ENCODE assay signal across 8 cellular contexts in genomic region chr5:75565991-75566709, GRCh38. TPM values are rescaled to one million over a fixed set of nuclear protein-coding genes. Genes with fewer than 3 reads are reported as not detected.
DNase-seq lines count a peak whose midpoint lies in the region; ATAC-seq and TF ChIP-seq lines count a peak whose summit lies in the region.
"Not testable (repeated sequence)": the region's sequence is repeated elsewhere in the genome, so short reads cannot be mapped to it uniquely, and the experiment has no call there.

No MANE protein-coding gene starts in this region.

- peaks cover 3 to 20% of the 10 kb centered on the region in 2 experiments for H3K4me1 ChIP-seq in SK-N-SH (ENCODE audit: control insufficient read depth in 1 of 2, insufficient read depth in 2 of 2, low read depth in 1 of 2, low read length in 1 of 2)
- H3K4me1 ChIP-seq in left lung = peaks cover 11 to 29% of the 10 kb centered on the region in 2 donors
- H3K4me1 ChIP-seq in skeletal muscle tissue (ENCODE audit: control insufficient read depth in 3 of 3, insufficient read depth in 3 of 3, low read length in 3 of 3) = peaks cover 5 to 10% (median 7%) of the 10 kb centered on the region in 3 donors
- not testable (repeated sequence) for H3K4me1 ChIP-seq in uterus

- peak overlapping the region; percentile 71 to 94 for H3K27ac ChIP-seq in SK-N-SH (ENCODE audit: low read depth in 2 of 2, low read length in 1 of 2)
- peak overlapping the region; percentile 67 to 72 for H3K27ac ChIP-seq in left lung
- H3K27ac ChIP-seq in skeletal muscle tissue (ENCODE audit: low read depth, low read length) = peak overlapping the region; percentile 57
- H3K27ac ChIP-seq in uterus = peak overlapping the region; percentile 70 to 72

- H3K36me3 ChIP-seq in SK-N-SH (replicated peaks in 1 of 2; ENCODE audit: control insufficient read depth in 1 of 2, insufficient read depth in 2 of 2, low read length in 1 of 2) = peaks cover 6 to 21% of the 10 kb centered on the region in 2 experiments
- not testable (repeated sequence) for H3K36me3 ChIP-seq in left lung; skeletal muscle tissue (ENCODE audit: control insufficient read depth in 3 of 3, insufficient read depth in 3 of 3, low read length in 3 of 3); uterus

- TF ChIP-seq POLR2A in uterus (IDR thresholded peaks at IDR 0.05) = not testable (repeated sequence)

- CTCF ChIA-PET in SK-N-SH (lab: Yijun Ruan, JAX); activated naive CD4-positive, alpha-beta T cell treated with anti-CD3 and anti-CD28 coated beads for 36 hours (lab: Charles Lee): not testable (repeated sequence)

- peak; percentile 77 for ATAC-seq in left lung

- H3K27ac Mint-ChIP-seq in activated naive CD4-positive, alpha-beta T cell treated with anti-CD3 and anti-CD28 coated beads for 36 hours = peak overlapping the region; percentile 95

- H3K9ac ChIP-seq in SK-N-SH = peak overlapping the region; percentile 46; the same call in 1 of the 2 replicates
- H3K9ac ChIP-seq in skeletal muscle tissue (ENCODE audit: low read depth in 1 of 3, low read length in 3 of 3) = not testable (repeated sequence)

- not testable (repeated sequence) for TF ChIP-seq RAD21 in SK-N-SH (IDR thresholded peaks at IDR 0.05; ENCODE audit: low read length)

- H3K27me3 ChIP-seq in SK-N-SH (ENCODE audit: insufficient read depth); left lung; skeletal muscle tissue (ENCODE audit: control insufficient read depth in 3 of 3, insufficient read depth in 3 of 3, low read length in 3 of 3); uterus: not testable (repeated sequence)

- H3K4me3 ChIP-seq in GM12865 (ENCODE audit: low read depth, low read length) (peak overlapping the region; percentile 54), SK-N-SH (ENCODE audit: low read depth in 2 of 2, low read length in 1 of 2) (peak overlapping the region in 1 of 2 experiments; percentile 16; a peak in 3 of 4 replicates), skeletal muscle tissue (ENCODE audit: low read length in 3 of 3) (peak overlapping the region in 1 of 3 donors; percentile 23)
- not testable (repeated sequence) for H3K4me3 ChIP-seq in epithelial cell of esophagus (ENCODE audit: low read length); left lung; uterus

- H4K20me1 ChIP-seq in SK-N-SH (ENCODE audit: insufficient read depth) = not testable (repeated sequence)

- not testable (repeated sequence) for TF ChIP-seq CTCF in GM12865 (IDR thresholded peaks at IDR 0.05; ENCODE audit: insufficient read depth, low read depth, low read length, missing control alignments); SK-N-SH (IDR thresholded peaks at IDR 0.05); epithelial cell of esophagus (IDR thresholded peaks at IDR 0.05; ENCODE audit: insufficient read depth, low read depth, low read length, missing control alignments); left lung (IDR thresholded peaks at IDR 0.05); uterus (IDR thresholded peaks at IDR 0.05)

- H3K27me3 Mint-ChIP-seq in activated naive CD4-positive, alpha-beta T cell treated with anti-CD3 and anti-CD28 coated beads for 36 hours (ENCODE audit: low read depth) = not testable (repeated sequence)

- peaks cover 29% of the 10 kb centered on the region for H3K9me3 Mint-ChIP-seq in activated naive CD4-positive, alpha-beta T cell treated with anti-CD3 and anti-CD28 coated beads for 36 hours

- peak overlapping the region; percentile 83 for H3K4me2 ChIP-seq in SK-N-SH

- TF ChIP-seq EP300 in SK-N-SH (IDR thresholded peaks at IDR 0.05; ENCODE audit: borderline replicate concordance in 1 of 2, low read depth in 1 of 2, low read length in 1 of 2) = not testable (repeated sequence)

- WGBS in SK-N-SH (ENCODE audit: low lambda C conversion rate) = 83% methylated on average over 15 of the region's 15 CpGs

- H3K79me2 ChIP-seq in SK-N-SH (ENCODE audit: insufficient read depth) = peaks cover 64% of the 10 kb centered on the region

- H3K36me3 Mint-ChIP-seq in activated naive CD4-positive, alpha-beta T cell treated with anti-CD3 and anti-CD28 coated beads for 36 hours (ENCODE audit: low read depth) = peaks cover 43% of the 10 kb centered on the region

- intact Hi-C loops in activated naive CD4-positive, alpha-beta T cell treated with anti-CD3 and anti-CD28 coated beads for 36 hours (cut with micrococcal nuclease) = loop anchor here (1.0 to 10.0 kb wide), 10 partner anchors 42 to 1126 kb away; partner anchors contain the start of genes CERT1, GCNT4, HMGCR and POC5
- intact Hi-C loops in left lung (cut with DNase I); uterus (cut with DNase I; ENCODE audit: low total_unique reads): not testable (repeated sequence)

- not testable (repeated sequence) for H2AFZ ChIP-seq in SK-N-SH (ENCODE audit: low read depth)

- H3F3A ChIP-seq in SK-N-SH (replicated peaks; ENCODE audit: insufficient read depth) = peaks cover 29% of the 10 kb centered on the region

- POLR2A ChIA-PET in SK-N-SH (lab: Yijun Ruan, JAX) = not testable (repeated sequence)

- H3K9me3 ChIP-seq in SK-N-SH; skeletal muscle tissue (ENCODE audit: control insufficient read depth in 3 of 3, low read length in 3 of 3); uterus: not testable (repeated sequence)
- peaks cover 0 to 14% of the 10 kb centered on the region in 2 donors for H3K9me3 ChIP-seq in left lung

- peak overlapping the region; percentile 48 for H3K4me3 Mint-ChIP-seq in activated naive CD4-positive, alpha-beta T cell treated with anti-CD3 and anti-CD28 coated beads for 36 hours

- DNase-seq in GM12865 (ENCODE audit: low read depth) (peak; percentile 67), HT-29 (ENCODE audit: low spot score) (peak; percentile 70), epithelial cell of esophagus (ENCODE audit: low read depth) (peak; percentile 87), left lung (peak in 1 of 2 donors; percentile 50)
- not testable (repeated sequence) for DNase-seq in SK-N-SH, uterus
- DNase-seq in activated naive CD4-positive, alpha-beta T cell treated with anti-CD3 and anti-CD28 coated beads for 36 hours = peak; percentile 13

- H3K9me2 ChIP-seq in SK-N-SH = not testable (repeated sequence)

- H3K4me1 Mint-ChIP-seq in activated naive CD4-positive, alpha-beta T cell treated with anti-CD3 and anti-CD28 coated beads for 36 hours (ENCODE audit: low read depth) = peaks cover 57% of the 10 kb centered on the region

RNA-seq across cellular contexts. Expression of gene ANKDD1B, which starts 45.1 kb away (rescaled TPM):
- total RNA-seq in HT-29 (2014; rRNA removed; shearing (Covaris generic)) = 0.44 and 2.7 TPM in 2 replicates
- 0.05 and 0.12 TPM in 2 replicates for polyA plus RNA-seq in SK-N-SH (2012; rRNA removed)
- polyA plus RNA-seq in SK-N-SH (2012; cell fraction: cytosol; rRNA removed) = 0.01 TPM in 1 of 2 replicates, not detected in the other
- 0.95 and 1.0 TPM in 2 replicates for polyA plus RNA-seq in SK-N-SH (2012; cell fraction: nucleus; rRNA removed)
- total RNA-seq in activated naive CD4-positive, alpha-beta T cell treated with anti-CD3 and anti-CD28 coated beads for 36 hours = not detected
- total RNA-seq in left lung (1 to 10 TPM; 3.0 to 3.3 TPM), skeletal muscle tissue (3.7 TPM), uterus (1 to 10 TPM in 2 of 4 donors, not detected in 2; 1.1 to 1.2 TPM)

RNA-seq across cellular contexts. Expression of gene POLK, which starts 54.5 kb away (rescaled TPM):
- 3.8 and 4.3 TPM in 2 replicates for total RNA-seq in HT-29 (2014; rRNA removed; shearing (Covaris generic))
- polyA plus RNA-seq in SK-N-SH (2012; rRNA removed) = 5.5 and 8.2 TPM in 2 replicates
- polyA plus RNA-seq in SK-N-SH (2012; cell fraction: cytosol; rRNA removed) = 7.7 and 9.5 TPM in 2 replicates
- 8.8 and 15.0 TPM in 2 replicates for polyA plus RNA-seq in SK-N-SH (2012; cell fraction: nucleus; rRNA removed)
- total RNA-seq in activated naive CD4-positive, alpha-beta T cell treated with anti-CD3 and anti-CD28 coated beads for 36 hours = 10 to 100 TPM; 26.8 to 29.0 TPM
- 10 to 100 TPM; 33.0 to 33.5 TPM for total RNA-seq in left lung
- 20.4 TPM for total RNA-seq in skeletal muscle tissue
- 10 to 100 TPM; 27.9 to 81.6 (median 58.2) TPM for total RNA-seq in uterus

RNA-seq across cellular contexts. Expression of gene CERT1, which starts 54.7 kb away (rescaled TPM):
- total RNA-seq in HT-29 (2014; rRNA removed; shearing (Covaris generic)) = 4.9 and 6.8 TPM in 2 replicates
- 4.5 and 5.3 TPM in 2 replicates for polyA plus RNA-seq in SK-N-SH (2012; rRNA removed)
- polyA plus RNA-seq in SK-N-SH (2012; cell fraction: cytosol; rRNA removed) = 6.6 and 7.3 TPM in 2 replicates
- polyA plus RNA-seq in SK-N-SH (2012; cell fraction: nucleus; rRNA removed) = 4.2 and 5.1 TPM in 2 replicates
- 10 to 100 TPM; 17.1 to 18.5 TPM for total RNA-seq in activated naive CD4-positive, alpha-beta T cell treated with anti-CD3 and anti-CD28 coated beads for 36 hours
- total RNA-seq in left lung (10 to 100 TPM; 63.4 to 72.7 TPM), skeletal muscle tissue (36.5 TPM), uterus (10 to 100 TPM; 36.9 to 65.8 (median 43.0) TPM)
